In the genomic region with DNA sequence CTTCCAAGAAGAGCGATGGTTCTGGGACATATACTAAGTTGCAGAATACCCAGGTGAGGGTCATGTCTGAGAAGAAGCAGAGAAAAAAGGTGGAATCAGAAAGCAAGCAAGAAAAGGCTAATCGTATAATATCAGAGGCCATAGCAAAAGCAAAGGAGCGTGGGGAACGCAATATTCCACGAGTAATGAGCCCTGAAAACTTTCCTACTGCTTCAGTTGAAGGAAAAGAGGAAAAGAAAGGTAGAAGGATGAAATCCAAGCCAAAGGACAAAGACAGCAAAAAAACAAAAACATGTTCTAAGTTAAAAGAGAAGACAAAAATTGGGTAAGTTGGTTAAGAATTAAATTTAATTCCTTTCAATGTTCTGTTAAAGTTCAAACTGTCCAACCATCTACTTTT, we compare ENCODE assay signal across 8 cellular contexts.
DNase-seq lines count a peak whose midpoint lies in the region; ATAC-seq and TF ChIP-seq lines count a peak whose summit lies in the region.

No MANE protein-coding gene starts in this region.

- no peak overlapping the region for H2AFZ ChIP-seq in neuron (ENCODE audit: low read depth, low read length)

- H3K4me3 ChIP-seq in ectodermal cell (ENCODE audit: insufficient read depth, low read depth, low read length) (peak overlapping the region; percentile 56), neuron (ENCODE audit: low read length) (peak overlapping the region; percentile 92)

- peaks cover 0 to 2% (median 0%) of the 10 kb centered on the region in 3 donors for H3K27me3 Mint-ChIP-seq in CD14-positive monocyte (ENCODE audit: low read depth in 3 of 3)
- no peaks in the 10 kb centered on the region for H3K27me3 Mint-ChIP-seq in naive thymus-derived CD8-positive, alpha-beta T cell

- DNase-seq in CD14-positive monocyte (ENCODE audit: low spot score): no peak
- no peak for DNase-seq in SK-N-DZ (ENCODE audit: low spot score)
- DNase-seq in naive thymus-derived CD8-positive, alpha-beta T cell: no peak
- no peak for DNase-seq in epidermal melanocyte (ENCODE audit: insufficient read length, low spot score)
- DNase-seq in activated naive CD4-positive, alpha-beta T cell treated with anti-CD3 and anti-CD28 coated beads, Interleukin-2, amount 50 U/mL, for 72 hours (ENCODE audit: low spot score in 2 of 2): no peak

- no peaks in the 10 kb centered on the region for H3K36me3 Mint-ChIP-seq in CD14-positive monocyte
- H3K36me3 Mint-ChIP-seq in naive thymus-derived CD8-positive, alpha-beta T cell: peaks cover 0 to 9% (median 5%) of the 10 kb centered on the region in 3 donors
- H3K36me3 Mint-ChIP-seq in activated naive CD4-positive, alpha-beta T cell treated with anti-CD3 and anti-CD28 coated beads, Interleukin-2, amount 50 U/mL, for 72 hours: no peaks in the 10 kb centered on the region

- TF ChIP-seq CTCF in CD14-positive monocyte (IDR thresholded peaks at IDR 0.05): no peak

- no peaks in the 10 kb centered on the region for H3K27me3 ChIP-seq in ectodermal cell (ENCODE audit: control insufficient read depth, insufficient read depth, low read length, poor library complexity, severe bottlenecking)
- H3K27me3 ChIP-seq in neuron (ENCODE audit: insufficient read depth, low read length): no peaks in the 10 kb centered on the region

- POLR2A ChIA-PET in naive thymus-derived CD8-positive, alpha-beta T cell (lab: Charles Lee): no interaction called here

- H3K4me3 Mint-ChIP-seq in CD14-positive monocyte: peak overlapping the region; percentile 65 to 81
- peak overlapping the region in 3 of 10 donors; percentile 0 to 57 (median 11) for H3K4me3 Mint-ChIP-seq in naive thymus-derived CD8-positive, alpha-beta T cell

- H3K27ac Mint-ChIP-seq in CD14-positive monocyte: peak overlapping the region; percentile 16 to 93 (median 85)
- H3K27ac Mint-ChIP-seq in naive thymus-derived CD8-positive, alpha-beta T cell: peak overlapping the region in 1 of 10 donors; percentile 23
- H3K27ac Mint-ChIP-seq in activated naive CD4-positive, alpha-beta T cell treated with anti-CD3 and anti-CD28 coated beads, Interleukin-2, amount 50 U/mL, for 72 hours: no peak overlapping the region

- peaks cover 4% of the 10 kb centered on the region for H3K4me1 ChIP-seq in ectodermal cell (ENCODE audit: control insufficient read depth, insufficient read depth, low read length)
- peaks cover 26% of the 10 kb centered on the region for H3K4me1 ChIP-seq in neuron (ENCODE audit: insufficient read depth, low read length)

- H3K9me3 Mint-ChIP-seq in CD14-positive monocyte: no peaks in the 10 kb centered on the region
- H3K9me3 Mint-ChIP-seq in naive thymus-derived CD8-positive, alpha-beta T cell: no peaks in the 10 kb centered on the region
- no peaks in the 10 kb centered on the region for H3K9me3 Mint-ChIP-seq in activated naive CD4-positive, alpha-beta T cell treated with anti-CD3 and anti-CD28 coated beads, Interleukin-2, amount 50 U/mL, for 72 hours

- peak overlapping the region; percentile 90 for H3K27ac ChIP-seq in KOPT-K1 (ENCODE audit: low read depth, low read length, poor library complexity, severe bottlenecking)
- no peak overlapping the region for H3K27ac ChIP-seq in ectodermal cell (ENCODE audit: insufficient read depth, low read depth, low read length, poor library complexity, severe bottlenecking)

- 22 to 36% methylated on average over 5 of the region's 5 CpGs for WGBS in ectodermal cell, 2 experiments

- ATAC-seq in naive thymus-derived CD8-positive, alpha-beta T cell: no peak
- ATAC-seq in activated naive CD4-positive, alpha-beta T cell treated with anti-CD3 and anti-CD28 coated beads, Interleukin-2, amount 50 U/mL, for 72 hours: no peak

- H3K9me3 ChIP-seq in KOPT-K1 (ENCODE audit: insufficient read depth, low read length, poor library complexity, severe bottlenecking) (no peaks in the 10 kb centered on the region), ectodermal cell (ENCODE audit: control insufficient read depth, low read length) (no peaks in the 10 kb centered on the region), neuron (ENCODE audit: low read length) (no peaks in the 10 kb centered on the region)

- H3K4me1 Mint-ChIP-seq in CD14-positive monocyte: peaks cover 26% of the 10 kb centered on the region
- H3K4me1 Mint-ChIP-seq in naive thymus-derived CD8-positive, alpha-beta T cell: peaks cover 6 to 42% (median 18%) of the 10 kb centered on the region in 4 donors

- intact Hi-C loops in CD14-positive monocyte (cut with micrococcal nuclease): loop anchor here (5.0 kb wide), 2 partner anchors 77 to 162 kb away; no protein-coding TSS in a partner anchor

- peaks cover 17% of the 10 kb centered on the region for H3K36me3 ChIP-seq in KOPT-K1 (ENCODE audit: insufficient read depth, low read length)
- peaks cover 5% of the 10 kb centered on the region for H3K36me3 ChIP-seq in ectodermal cell (ENCODE audit: control insufficient read depth, insufficient read depth, low read length)
- peaks cover 21% of the 10 kb centered on the region for H3K36me3 ChIP-seq in neuron (ENCODE audit: insufficient read depth, low read length)

Comparison
In these comparisons a context has a peak if more than half of its experiments do, and no peak if none do; other contexts are left out.
1. H3K27ac Mint-ChIP-seq: peak in CD14-positive monocyte (7 of 7); none in activated naive CD4-positive, alpha-beta T cell treated with anti-CD3 and anti-CD28 coated beads, Interleukin-2, amount 50 U/mL, for 72 hours (0 of 2).